Comparison of ENCODE assay signal across 8 cellular contexts in genomic region chr21:46634966-46635323, GRCh38. TPM values are rescaled to one million over a fixed set of nuclear protein-coding genes. Genes with fewer than 3 reads are reported as not detected.
A peak's percentile ranks its signal among the peaks of the same experiment; 100 is the strongest.
DNase-seq lines count a peak whose midpoint lies in the region; FAIRE-seq and TF ChIP-seq lines count a peak whose summit lies in the region.

No MANE protein-coding gene starts in this region.

- peak; percentile 91 for TF ChIP-seq CTCF in HEK293 (tag by site-specific recombination; IDR thresholded peaks at IDR 0.05)
- peak in 1 of 2 donors; percentile 13 for TF ChIP-seq CTCF in endothelial cell of umbilical vein (IDR thresholded peaks at IDR 0.05; ENCODE audit: extremely low read depth in 1 of 2, insufficient read depth in 1 of 2, low read depth in 1 of 2, low read length in 2 of 2)
- peak; percentile 12 for TF ChIP-seq CTCF in mesothelial cell of epicardium (IDR thresholded peaks at IDR 0.05; ENCODE audit: unreplicated experiment)

- no peaks in the 10 kb centered on the region for H3K27me3 ChIP-seq in endothelial cell of umbilical vein (ENCODE audit: control insufficient read depth in 2 of 2, insufficient read depth in 2 of 2, low read length in 2 of 2)
- no peaks in the 10 kb centered on the region for H3K27me3 ChIP-seq in thymus (ENCODE audit: control insufficient read depth, insufficient read depth)

- peak; percentile 77 for DNase-seq in GM03348 (ENCODE audit: low spot score)
- peak; percentile 73 for DNase-seq in NCI-H146 (lab: John Stamatoyannopoulos, UW)
- DNase-seq in T follicular helper cell (ENCODE audit: low read depth): peak; percentile 12
- peak; percentile 89 for DNase-seq in endothelial cell of umbilical vein (ENCODE audit: low read depth, low spot score)
- no peak for DNase-seq in mesothelial cell of epicardium (ENCODE audit: low spot score in 2 of 2, unreplicated experiment in 2 of 2)
- DNase-seq in posterior vena cava (ENCODE audit: low spot score): no peak

- dilution Hi-C loops in endothelial cell of umbilical vein (cut with MboI; ENCODE audit: extremely low pct_ligation_motif_present, low sequenced_read_pairs): no loop called here

- H3K4me3 ChIP-seq in HEK293 (ENCODE audit: low read depth, low read length): peak overlapping the region; percentile 38
- H3K4me3 ChIP-seq in endothelial cell of umbilical vein (replicated peaks in 1 of 3; ENCODE audit: insufficient read depth in 1 of 3, low read depth in 1 of 3, low read length in 3 of 3): peak overlapping the region; percentile 14 to 90 (median 28)
- peak overlapping the region; percentile 100 for H3K4me3 ChIP-seq in thymus (ENCODE audit: low read length)

- H3K4me2 ChIP-seq in endothelial cell of umbilical vein (ENCODE audit: insufficient read depth, low read length): peak overlapping the region; percentile 53

- H3K27ac Mint-ChIP-seq in mesothelial cell of epicardium: peak overlapping the region; percentile 98

- H3K4me1 Mint-ChIP-seq in mesothelial cell of epicardium: peaks cover 35% of the 10 kb centered on the region

- H3K9me3 ChIP-seq in HEK293 (ENCODE audit: control insufficient read depth, insufficient read depth, low read depth, low read length): no peaks in the 10 kb centered on the region
- H3K9me3 ChIP-seq in endothelial cell of umbilical vein (replicated peaks; ENCODE audit: control insufficient read depth, insufficient read depth, low read length): no peaks in the 10 kb centered on the region
- no peaks in the 10 kb centered on the region for H3K9me3 ChIP-seq in thymus (ENCODE audit: control insufficient read depth)

- TSS peak; percentile 78 for BruUV-seq in endothelial cell of umbilical vein (replicated peaks; lab: Mats Ljungman, UMichigan)

- peak overlapping the region; percentile 86 for H3K4me3 Mint-ChIP-seq in mesothelial cell of epicardium

- H3K4me1 ChIP-seq in HEK293 (ENCODE audit: control insufficient read depth, insufficient read depth, low read length) (peaks cover 15% of the 10 kb centered on the region; the same call in 1 of the 2 replicates), endothelial cell of umbilical vein (ENCODE audit: control insufficient read depth, extremely low read depth, insufficient read depth, low read length) (peaks cover 28% of the 10 kb centered on the region), thymus (ENCODE audit: control insufficient read depth, insufficient read depth, low read length) (peaks cover 3% of the 10 kb centered on the region)

- no peaks in the 10 kb centered on the region for H3K36me3 Mint-ChIP-seq in mesothelial cell of epicardium

- CTCF ChIA-PET in HEK293 (lab: Yijun Ruan, JAX) (interaction anchor here (0.7 kb wide), 1 partner anchor 83 kb away, joined by 3 read pairs; no protein-coding TSS in a partner anchor), endothelial cell of umbilical vein (lab: Charles Lee) (interaction anchor here (0.7 to 1.9 kb wide), 4 partner anchors 8 to 453 kb away, joined by 3 to 5 read pairs (median 4); no protein-coding TSS in a partner anchor)

- peaks cover 34% of the 10 kb centered on the region for H3K79me2 ChIP-seq in endothelial cell of umbilical vein (ENCODE audit: control insufficient read depth, insufficient read depth, low read length)

- H3K9me1 ChIP-seq in endothelial cell of umbilical vein (replicated peaks; ENCODE audit: control insufficient read depth, extremely low read depth, insufficient read depth, low read length): no peaks in the 10 kb centered on the region

- no peak for FAIRE-seq in endothelial cell of umbilical vein (lab: Jason Lieb, UNC)

- H3K27me3 Mint-ChIP-seq in mesothelial cell of epicardium (ENCODE audit: low read depth): peaks cover 4% of the 10 kb centered on the region

- H2AFZ ChIP-seq in endothelial cell of umbilical vein (ENCODE audit: low read depth, low read length): peak overlapping the region; percentile 30

- H4K20me1 ChIP-seq in endothelial cell of umbilical vein (replicated peaks; ENCODE audit: control insufficient read depth, extremely low read depth, insufficient read depth, low read length): peaks cover under 1% of the 10 kb centered on the region

- H3K36me3 ChIP-seq in HEK293 (ENCODE audit: control insufficient read depth in 2 of 2, insufficient read depth in 1 of 2, low read length in 2 of 2) (peaks cover 0 to 5% of the 10 kb centered on the region in 2 experiments; a peak in 2 of 3 replicates), endothelial cell of umbilical vein (ENCODE audit: control insufficient read depth in 2 of 2, extremely low read depth in 1 of 2, insufficient read depth in 2 of 2, low read length in 2 of 2) (no peaks in the 10 kb centered on the region), thymus (ENCODE audit: control insufficient read depth, insufficient read depth) (no peaks in the 10 kb centered on the region)

- POLR2A ChIA-PET in HEK293 (lab: Yijun Ruan, JAX): interaction anchor here (0.7 to 2.1 kb wide), 16 partner anchors 8 to 315 kb away, joined by 3 to 14 read pairs (median 5); partner anchors contain the start of gene DIP2A
- POLR2A ChIA-PET in endothelial cell of umbilical vein (lab: Charles Lee): interaction anchor here (0.7 kb wide), 2 partner anchors 18 to 26 kb away, joined by 3 to 4 read pairs; no protein-coding TSS in a partner anchor

- intact Hi-C loops in endothelial cell of umbilical vein (cut with micrococcal nuclease) (no loop called here), posterior vena cava (cut with DNase I) (no loop called here)

- peaks cover 5% of the 10 kb centered on the region for H3K9me3 Mint-ChIP-seq in mesothelial cell of epicardium

- WGBS in thymus: under 1% methylated on average over 14 of the region's 14 CpGs

- H3K9ac ChIP-seq in endothelial cell of umbilical vein (replicated peaks; ENCODE audit: extremely low read depth, insufficient read depth, low read length): peak overlapping the region; percentile 50

- no peak for TF ChIP-seq POLR2A in endothelial cell of umbilical vein (IDR thresholded peaks at IDR 0.05; ENCODE audit: low read depth, low read length)

- H3K27ac ChIP-seq in HEK293 (ENCODE audit: extremely low read depth, low read depth, low read length) (peak overlapping the region; percentile 85), endothelial cell of umbilical vein (ENCODE audit: insufficient read depth, low read depth, low read length) (peak overlapping the region; percentile 39), thymus (ENCODE audit: low read depth) (peak overlapping the region; percentile 100)

TF ChIP-seq in HEK293, 187 proteins besides CTCF, POLR2A, EP300 and RAD21 (continues in another document):
- no peak for TF ChIP-seq ZBTB7A (tag by site-specific recombination; IDR thresholded peaks at IDR 0.05; ENCODE audit: low read depth)
- TF ChIP-seq ZNF777 (tag by site-specific recombination; IDR thresholded peaks at IDR 0.05; ENCODE audit: borderline replicate concordance): no peak
- no peak for TF ChIP-seq OVOL3 (tag by site-specific recombination; IDR thresholded peaks at IDR 0.05)
- TF ChIP-seq SP7 (tag by site-specific recombination; IDR thresholded peaks at IDR 0.05): peak; percentile 44
- peak; percentile 49; the same call in 1 of the 2 replicates for TF ChIP-seq ZNF76 (tag by site-specific recombination; IDR thresholded peaks at IDR 0.05; ENCODE audit: borderline replicate concordance, low read depth)
- TF ChIP-seq ZNF664 (tag by site-specific recombination; IDR thresholded peaks at IDR 0.05): peak; percentile 67
- TF ChIP-seq HOXA7 (CRISPR knock-in tag; IDR thresholded peaks at IDR 0.05; ENCODE audit: borderline replicate concordance): no peak
- TF ChIP-seq ZIC2 (tag by site-specific recombination; IDR thresholded peaks at IDR 0.05): 0 out of 2 replicates have a peak, but pooled peaks have one; percentile 11
- no peak for TF ChIP-seq ZNF585B (tag by site-specific recombination; IDR thresholded peaks at IDR 0.05)

TF ChIP-seq in endothelial cell of umbilical vein, 7 proteins besides CTCF, POLR2A, EP300 and RAD21:
- TF ChIP-seq FOS (IDR thresholded peaks at IDR 0.05; ENCODE audit: borderline replicate concordance, insufficient read depth, low read length): no peak
- TF ChIP-seq EZH2 (IDR thresholded peaks at IDR 0.05; ENCODE audit: borderline replicate concordance, low read depth, low read length, severe bottlenecking): no peak
- no peak for TF ChIP-seq MYC (IDR thresholded peaks at IDR 0.05; ENCODE audit: low read depth, low read length)
- no peak for TF ChIP-seq GATA2 (IDR thresholded peaks at IDR 0.05; ENCODE audit: insufficient read depth, insufficient read length, low read depth, low read length)
- no peak for TF ChIP-seq JUN (IDR thresholded peaks at IDR 0.05; ENCODE audit: borderline replicate concordance, insufficient read depth, insufficient read length, low read depth)
- no peak for TF ChIP-seq POLR2AphosphoS5 (IDR thresholded peaks at IDR 0.05; ENCODE audit: insufficient read depth, low read depth, low read length)
- TF ChIP-seq MAX (IDR thresholded peaks at IDR 0.05; ENCODE audit: insufficient read depth, insufficient read length): no peak
TF ChIP-seq in endothelial cell of umbilical vein: peak in this region for 0.

RNA-seq across cellular contexts. Expression of gene PRMT2, which starts 0.5 kb away (rescaled TPM):
- total RNA-seq in endothelial cell of umbilical vein: 107 and 125 TPM in 2 replicates
- polyA plus RNA-seq in endothelial cell of umbilical vein: 177 and 193 TPM in 2 replicates
- 208 and 210 TPM in 2 replicates for polyA plus RNA-seq in endothelial cell of umbilical vein (2011; cell fraction: cytosol; rRNA removed)
- 230 and 239 TPM in 2 replicates for polyA plus RNA-seq in endothelial cell of umbilical vein (2011; cell fraction: nucleus; rRNA removed)
- polyA plus RNA-seq in endothelial cell of umbilical vein (2012): 124 and 135 TPM in 2 replicates
- 156 and 171 TPM in 2 replicates for polyA minus RNA-seq in endothelial cell of umbilical vein
- 19.5 TPM for polyA minus RNA-seq in endothelial cell of umbilical vein (2011; cell fraction: cytosol; rRNA and poly(A)+ RNA removed)
- 65.3 and 77.5 TPM in 2 replicates for polyA minus RNA-seq in endothelial cell of umbilical vein (2011; cell fraction: nucleus; rRNA and poly(A)+ RNA removed)
- total RNA-seq in mesothelial cell of epicardium: 80.0 to 85.5 TPM (median 84.4 TPM) in 3 replicates
- 98.8 TPM for polyA plus RNA-seq in thymus
- 10 to 100 TPM; 91.3 to 93.0 TPM for total RNA-seq in posterior vena cava

RNA-seq across cellular contexts. Expression of gene S100B, which starts 30.1 kb away (rescaled TPM):
- total RNA-seq in endothelial cell of umbilical vein (not detected in 2 replicates), mesothelial cell of epicardium (0.27 TPM in 2 of 3 replicates, not detected in the other), posterior vena cava (1 to 10 TPM; 2.0 to 4.2 TPM)
- polyA plus RNA-seq in endothelial cell of umbilical vein (not detected in 2 replicates), thymus (46.3 TPM)
- polyA plus RNA-seq in endothelial cell of umbilical vein (2011; cell fraction: cytosol; rRNA removed): not detected in 2 replicates
- not detected in 2 replicates for polyA plus RNA-seq in endothelial cell of umbilical vein (2011; cell fraction: nucleus; rRNA removed)
- polyA plus RNA-seq in endothelial cell of umbilical vein (2012): not detected in 2 replicates
- polyA minus RNA-seq in endothelial cell of umbilical vein: not detected in 2 replicates
- polyA minus RNA-seq in endothelial cell of umbilical vein (2011; cell fraction: cytosol; rRNA and poly(A)+ RNA removed): not detected
- polyA minus RNA-seq in endothelial cell of umbilical vein (2011; cell fraction: nucleus; rRNA and poly(A)+ RNA removed): not detected in 2 replicates

Comparison
In these comparisons a context has a peak if more than half of its experiments do, and no peak if none do; other contexts are left out.
1. DNase-seq: peak in GM03348 (single experiment), NCI-H146 (single experiment), T follicular helper cell (single experiment) and endothelial cell of umbilical vein (single experiment); none in mesothelial cell of epicardium (0 of 2) and posterior vena cava (single experiment).
2. H3K27ac ChIP-seq: peak in every context shown above with its lines; median percentile 100 in thymus; 85 in HEK293; 39 in endothelial cell of umbilical vein.
3. H3K4me3 ChIP-seq: peak in every context shown above with its lines; median percentile 100 in thymus; 38 in HEK293; 28 in endothelial cell of umbilical vein.